In genomic region chrX:149962859-149963757, GRCh38 we compare ENCODE assay signal across 9 cellular contexts. TPM values are rescaled to one million over a fixed set of nuclear protein-coding genes. Genes with fewer than 3 reads are reported as not detected.
DNase-seq lines count a peak whose midpoint lies in the region; ATAC-seq and TF ChIP-seq lines count a peak whose summit lies in the region.
"Had no signal": no experiment of that assay in that cellular context is flagged by ENCODE, and none has a peak within 500 bp of the region (broad histone marks: within the 10 kb centered on the region; RNA-seq: fewer than 3 reads in every experiment).

No MANE protein-coding gene starts in this region.

- CTCF ChIA-PET in PC-3 (lab: Charles Lee) = no interaction called here
- CTCF ChIA-PET in MCF 10A (lab: Yijun Ruan, JAX) = interaction anchor here (0.5 to 1.9 kb wide), 29 partner anchors 9 to 757 kb away, joined by 3 to 13 read pairs (median 4); partner anchors contain the start of gene MAMLD1

- H3K4me2 ChIP-seq in PC-3 (ENCODE audit: low read length) = no peak overlapping the region

- TF ChIP-seq CTCF in PC-3 (conservative IDR thresholded peaks at IDR 0.05; ENCODE audit: low read depth, low read length) = peak; percentile 88
- TF ChIP-seq CTCF in MCF 10A (IDR thresholded peaks at IDR 0.05; ENCODE audit: unreplicated experiment) = peak; percentile 80

- BruUV-seq in PC-3 (replicated peaks; lab: Mats Ljungman, UMichigan) (no TSS peak), MCF 10A (replicated peaks; lab: Mats Ljungman, UMichigan) (no TSS peak)

- POLR2A ChIA-PET in PC-3 (lab: Charles Lee; ENCODE audit: unreplicated experiment) = interaction anchor here (0.5 kb wide), 1 partner anchor 400 kb away, joined by 3 read pairs; no protein-coding TSS in a partner anchor
- POLR2A ChIA-PET in MCF 10A (lab: Yijun Ruan, JAX) = no interaction called here

- no peaks in the 10 kb centered on the region for H3K4me1 ChIP-seq in CD4-positive, CD25-positive, alpha-beta regulatory T cell (ENCODE audit: control insufficient read depth, insufficient read depth, low read length, poor library complexity, severe bottlenecking)
- 0 out of 2 replicates have a peak, but pooled peaks cover 6% of the 10 kb centered on the region for H3K4me1 ChIP-seq in PC-3 (ENCODE audit: insufficient read depth, low read length)

- peak in 2 of 3 donors; percentile 17 to 50 for DNase-seq in CD4-positive, CD25-positive, alpha-beta regulatory T cell
- peak; percentile 77 for DNase-seq in PC-3
- DNase-seq in MCF 10A (ENCODE audit: unreplicated experiment) = peak; percentile 82
- DNase-seq in islet precursor cell = peak; percentile 62
- DNase-seq in stimulated activated effector memory CD8-positive, alpha-beta T cell treated with anti-CD3 and anti-CD28 coated beads, Interleukin-12 subunit alpha, Interleukin-12 subunit beta, amount 100 ng/mL, for 72 hours (ENCODE audit: low spot score in 2 of 2) = no peak

- peaks cover 8% of the 10 kb centered on the region for H3K36me3 ChIP-seq in CD4-positive, CD25-positive, alpha-beta regulatory T cell (ENCODE audit: control insufficient read depth, insufficient read depth, low read length)
- no peaks in the 10 kb centered on the region for H3K36me3 ChIP-seq in PC-3 (ENCODE audit: low read depth, low read length)

- H3K27ac Mint-ChIP-seq in CD4-positive, CD25-positive, alpha-beta regulatory T cell = peak overlapping the region in 2 of 3 donors; percentile 39 to 56
- H3K27ac Mint-ChIP-seq in MCF 10A (ENCODE audit: low read depth, unreplicated experiment) = peak overlapping the region; percentile 39
- H3K27ac Mint-ChIP-seq in stimulated activated effector memory CD8-positive, alpha-beta T cell treated with anti-CD3 and anti-CD28 coated beads, Interleukin-12 subunit alpha, Interleukin-12 subunit beta, amount 100 ng/mL, for 72 hours = no peak overlapping the region

- peaks cover 0 to 5% (median 1%) of the 10 kb centered on the region in 4 donors for H3K4me1 Mint-ChIP-seq in CD4-positive, CD25-positive, alpha-beta regulatory T cell
- no peaks in the 10 kb centered on the region for H3K4me1 Mint-ChIP-seq in MCF 10A (ENCODE audit: insufficient read depth, unreplicated experiment)
- peaks cover 8% of the 10 kb centered on the region for H3K4me1 Mint-ChIP-seq in stimulated activated effector memory CD8-positive, alpha-beta T cell treated with anti-CD3 and anti-CD28 coated beads, Interleukin-12 subunit alpha, Interleukin-12 subunit beta, amount 100 ng/mL, for 72 hours

- no peak overlapping the region for H3K27ac ChIP-seq in CD4-positive, CD25-positive, alpha-beta regulatory T cell (ENCODE audit: insufficient read depth, low read length, poor library complexity, severe bottlenecking)
- H3K27ac ChIP-seq in PC-3 (ENCODE audit: low read length) = no peak overlapping the region

- H3K9ac ChIP-seq in PC-3 (ENCODE audit: low read length) = no peak overlapping the region

- H3K4me3 ChIP-seq in CD4-positive, CD25-positive, alpha-beta regulatory T cell (ENCODE audit: low read depth, low read length) = no peak overlapping the region
- no peak overlapping the region for H3K4me3 ChIP-seq in PC-3 (ENCODE audit: low read length)

- H3K27me3 Mint-ChIP-seq in CD4-positive, CD25-positive, alpha-beta regulatory T cell = no peaks in the 10 kb centered on the region
- peaks cover 12% of the 10 kb centered on the region for H3K27me3 Mint-ChIP-seq in MCF 10A (ENCODE audit: insufficient read depth, unreplicated experiment)

- no peaks in the 10 kb centered on the region for H3F3A ChIP-seq in PC-3 (ENCODE audit: low read length, unreplicated experiment)

- H3K9me2 ChIP-seq in PC-3 (replicated peaks; ENCODE audit: low read length) = no peaks in the 10 kb centered on the region

- H3K27me3 ChIP-seq in CD4-positive, CD25-positive, alpha-beta regulatory T cell (ENCODE audit: control insufficient read depth, insufficient read depth, low read length) = no peaks in the 10 kb centered on the region
- no peaks in the 10 kb centered on the region for H3K27me3 ChIP-seq in PC-3 (ENCODE audit: low read length)

- H3K79me2 ChIP-seq in PC-3 (ENCODE audit: low read length) = no peaks in the 10 kb centered on the region

- peaks cover 19% of the 10 kb centered on the region for H3K36me3 Mint-ChIP-seq in CD4-positive, CD25-positive, alpha-beta regulatory T cell
- peaks cover 15% of the 10 kb centered on the region for H3K36me3 Mint-ChIP-seq in MCF 10A (ENCODE audit: insufficient read depth, unreplicated experiment)
- peaks cover 16% of the 10 kb centered on the region for H3K36me3 Mint-ChIP-seq in stimulated activated effector memory CD8-positive, alpha-beta T cell treated with anti-CD3 and anti-CD28 coated beads, Interleukin-12 subunit alpha, Interleukin-12 subunit beta, amount 100 ng/mL, for 72 hours

- H3K9me3 ChIP-seq in CD4-positive, CD25-positive, alpha-beta regulatory T cell (ENCODE audit: control insufficient read depth in 2 of 2, low read length in 2 of 2) = no peaks in the 10 kb centered on the region
- no peaks in the 10 kb centered on the region for H3K9me3 ChIP-seq in PC-3 (ENCODE audit: low read length)

- H2AFZ ChIP-seq in PC-3 (ENCODE audit: low read length) = no peak overlapping the region

- no peak for ATAC-seq in CD4-positive, CD25-positive, alpha-beta regulatory T cell (ENCODE audit: low read depth in 2 of 2)
- ATAC-seq in GM18505 (IDR thresholded peaks at IDR 0.05; ENCODE audit: unreplicated experiment) = peak; percentile 91
- ATAC-seq in HG03558 (IDR thresholded peaks at IDR 0.05; ENCODE audit: extremely low read depth, unreplicated experiment) = peak; percentile 43
- ATAC-seq in PC-3 = peak; percentile 96
- ATAC-seq in stimulated activated effector memory CD8-positive, alpha-beta T cell treated with anti-CD3 and anti-CD28 coated beads, Interleukin-12 subunit alpha, Interleukin-12 subunit beta, amount 100 ng/mL, for 72 hours = peak; percentile 65
- no peak for ATAC-seq in HG02571 (IDR thresholded peaks at IDR 0.05; ENCODE audit: unreplicated experiment)

- H3K4me3 Mint-ChIP-seq in CD4-positive, CD25-positive, alpha-beta regulatory T cell = no peak overlapping the region
- no peak overlapping the region for H3K4me3 Mint-ChIP-seq in MCF 10A (ENCODE audit: unreplicated experiment)
- no peak overlapping the region for H3K4me3 Mint-ChIP-seq in stimulated activated effector memory CD8-positive, alpha-beta T cell treated with anti-CD3 and anti-CD28 coated beads, Interleukin-12 subunit alpha, Interleukin-12 subunit beta, amount 100 ng/mL, for 72 hours

- no peaks in the 10 kb centered on the region for H3K9me3 Mint-ChIP-seq in CD4-positive, CD25-positive, alpha-beta regulatory T cell
- H3K9me3 Mint-ChIP-seq in MCF 10A (ENCODE audit: unreplicated experiment) = no peaks in the 10 kb centered on the region
- H3K9me3 Mint-ChIP-seq in stimulated activated effector memory CD8-positive, alpha-beta T cell treated with anti-CD3 and anti-CD28 coated beads, Interleukin-12 subunit alpha, Interleukin-12 subunit beta, amount 100 ng/mL, for 72 hours = no peaks in the 10 kb centered on the region

- H4K20me1 ChIP-seq in PC-3 (ENCODE audit: low read length) = no peaks in the 10 kb centered on the region

- no peak for TF ChIP-seq POLR2A in GM18505 (IDR thresholded peaks at IDR 0.05; ENCODE audit: borderline replicate concordance, extremely low read depth, insufficient read depth, insufficient read length)

- intact Hi-C loops in PC-3 (cut with micrococcal nuclease) = loop anchor here (2.0 to 5.0 kb wide), 5 partner anchors 74 to 614 kb away; partner anchors contain the start of gene MAMLD1
- intact Hi-C loops in MCF 10A (cut with micrococcal nuclease) = loop anchor here (1.0 to 2.0 kb wide), 6 partner anchors 240 to 754 kb away; partner anchors contain the start of gene MAMLD1

RNA-seq across cellular contexts. Expression of gene EOLA2, which starts 24.8 kb away (rescaled TPM):
- total RNA-seq in CD4-positive, CD25-positive, alpha-beta regulatory T cell = 62.5 TPM
- 10 to 100 TPM; 32.1 to 35.9 (median 34.2) TPM for polyA plus RNA-seq in CD4-positive, CD25-positive, alpha-beta regulatory T cell
- total RNA-seq in PC-3 (2014; rRNA removed) = 35.7 and 49.8 TPM in 2 replicates
- total RNA-seq in MCF 10A (2022) = 47.4 and 52.8 TPM in 2 replicates

RNA-seq across cellular contexts. Expression of gene HSFX4, which starts 33.7 kb away (rescaled TPM):
- not detected for total RNA-seq in CD4-positive, CD25-positive, alpha-beta regulatory T cell
- not detected for polyA plus RNA-seq in CD4-positive, CD25-positive, alpha-beta regulatory T cell
- not detected in 2 replicates for total RNA-seq in PC-3 (2014; rRNA removed)
- not detected in 2 replicates for total RNA-seq in MCF 10A (2022)
- total RNA-seq: T-helper 1 cell treated with Interleukin-12 subunit alpha and Interleukin-12 subunit beta and Interleukin-4 antibody, amounts not matched to agents 30 ng/mL and 1 ng/mL, for 36 hours had no signal

Comparison
In these comparisons a context has a peak if more than half of its experiments do, and no peak if none do; other contexts are left out.
1. ATAC-seq: peak in GM18505 (single experiment), HG03558 (single experiment), PC-3 (single experiment) and stimulated activated effector memory CD8-positive, alpha-beta T cell treated with anti-CD3 and anti-CD28 coated beads, Interleukin-12 subunit alpha, Interleukin-12 subunit beta, amount 100 ng/mL, for 72 hours (single experiment); none in CD4-positive, CD25-positive, alpha-beta regulatory T cell (0 of 2) and HG02571 (single experiment).
2. DNase-seq: peak in CD4-positive, CD25-positive, alpha-beta regulatory T cell (2 of 3), PC-3 (single experiment), MCF 10A (single experiment) and islet precursor cell (single experiment); none in stimulated activated effector memory CD8-positive, alpha-beta T cell treated with anti-CD3 and anti-CD28 coated beads, Interleukin-12 subunit alpha, Interleukin-12 subunit beta, amount 100 ng/mL, for 72 hours (0 of 2).